19 cellular contexts compared by ENCODE assay signal in the genomic region with DNA sequence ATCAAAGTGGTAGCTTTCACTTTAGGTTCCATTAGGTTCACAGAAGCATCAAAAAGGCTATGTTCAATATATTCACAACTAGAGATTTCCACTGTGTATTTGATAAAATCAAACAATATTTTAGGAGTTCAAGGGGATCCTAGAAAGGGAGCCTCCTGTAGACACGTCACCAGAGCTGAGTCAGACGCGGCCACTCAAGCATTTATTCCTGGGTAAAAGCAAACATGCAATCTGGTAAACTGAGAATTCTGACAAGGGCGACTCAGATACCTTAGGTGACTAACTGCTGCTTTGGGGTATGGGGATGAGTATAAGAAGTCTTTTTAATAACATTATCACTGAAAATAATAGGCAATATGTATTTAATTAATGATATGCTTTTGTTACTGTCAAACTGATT.
DNase-seq lines count a peak whose midpoint lies in the region; TF ChIP-seq lines count a peak whose summit lies in the region.
"Had no signal": no experiment of that assay in that cellular context is flagged by ENCODE, and none has a peak within 500 bp of the region (broad histone marks: within the 10 kb centered on the region; RNA-seq: fewer than 3 reads in every experiment).

No MANE protein-coding gene starts in this region.

- TF ChIP-seq CTCF in epithelial cell of esophagus (IDR thresholded peaks at IDR 0.05; ENCODE audit: insufficient read depth, low read depth, low read length, missing control alignments), result no peak

- H3K4me3 ChIP-seq in epithelial cell of esophagus (ENCODE audit: low read length), result no peak overlapping the region
- H3K4me3 ChIP-seq: BLaER1 had no signal

- peak; percentile 2 for DNase-seq in EL
- peak; percentile 21 for DNase-seq in M059J (ENCODE audit: low read depth)
- DNase-seq in epithelial cell of esophagus (ENCODE audit: low read depth), result peak; percentile 40
- DNase-seq in renal cortical epithelial cell (ENCODE audit: low read depth), result peak; percentile 53
- DNase-seq in SIG-M5 treated with dmso at 0.1 percent for 504 hours (lab: John Stamatoyannopoulos, UW; ENCODE audit: unreplicated experiment), result no peak
- DNase-seq in NCI-H510A (lab: John Stamatoyannopoulos, UW), result no peak
- DNase-seq in activated effector memory CD4-positive, alpha-beta T cell treated with anti-CD3 and anti-CD28 coated beads, Interleukin-2, amount 50 U/mL, for 16 hours, result no peak
- DNase-seq: Calu3; CD8-positive, alpha-beta T cell; H9; IMR-90; NCI-H1092 treated with DMSO at 0.1 percent for 48 hours; NCI-H1694; NCI-H510A treated with DMSO at 0.1 percent for 48 hours; NCI-H774; OCI-M1; RPMI8226; SHP77 treated with DMSO at 0.1 percent for 48 hours had no signal

Comparison
In these comparisons a context has a peak if more than half of its experiments do, and no peak if none do; other contexts are left out.
1. DNase-seq: peak in EL (single experiment), M059J (single experiment), epithelial cell of esophagus (single experiment) and renal cortical epithelial cell (single experiment); none in SIG-M5 treated with dmso at 0.1 percent for 504 hours (single experiment), NCI-H510A (single experiment) and activated effector memory CD4-positive, alpha-beta T cell treated with anti-CD3 and anti-CD28 coated beads, Interleukin-2, amount 50 U/mL, for 16 hours (single experiment).